10 cellular contexts compared by ENCODE assay signal in the genomic region with DNA sequence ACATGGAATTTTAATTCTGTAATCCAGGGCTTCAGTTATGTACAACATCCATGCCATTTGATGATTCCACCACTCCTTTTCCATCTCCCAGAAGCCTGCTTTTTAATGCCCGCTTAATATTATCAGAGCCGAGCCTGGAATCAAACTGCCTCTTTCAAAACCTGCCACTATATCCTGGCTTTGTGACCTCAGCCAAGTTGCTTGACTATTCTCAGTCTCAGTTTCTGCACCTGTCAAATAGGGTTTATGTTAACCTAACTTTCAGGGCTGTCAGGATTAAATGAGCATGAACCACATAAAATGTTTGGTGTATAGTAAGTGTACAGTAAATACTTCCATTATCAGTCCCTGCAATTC.
A peak's percentile ranks its signal among the peaks of the same experiment; 100 is the strongest.
DNase-seq lines count a peak whose midpoint lies in the region; ATAC-seq and TF ChIP-seq lines count a peak whose summit lies in the region.
"Had no signal": no experiment of that assay in that cellular context is flagged by ENCODE, and none has a peak within 500 bp of the region (broad histone marks: within the 10 kb centered on the region; RNA-seq: fewer than 3 reads in every experiment).

No MANE protein-coding gene starts in this region.

- no peaks in the 10 kb centered on the region for H3K9me3 Mint-ChIP-seq in immature natural killer cell

- H3K4me2 ChIP-seq in PC-3 (ENCODE audit: low read length) (peak overlapping the region; percentile 61), mesendoderm (ENCODE audit: low read length) (no peak overlapping the region)

- H3K9ac ChIP-seq in PC-3 (ENCODE audit: low read length) (peak overlapping the region; percentile 22; the same call in 1 of the 2 replicates), mesendoderm (ENCODE audit: low read length) (no peak overlapping the region)

- peak overlapping the region in 1 of 6 donors; percentile 71 for H3K27ac Mint-ChIP-seq in immature natural killer cell

- no peak overlapping the region for H3K4ac ChIP-seq in mesendoderm (ENCODE audit: low read depth, low read length)

- no TSS peak for BruUV-seq in PC-3 (replicated peaks; lab: Mats Ljungman, UMichigan)

- no peaks in the 10 kb centered on the region for H3K79me2 ChIP-seq in PC-3 (ENCODE audit: low read length)
- H3K79me2 ChIP-seq in mesendoderm (ENCODE audit: control insufficient read depth, insufficient read depth, low read length) = no peaks in the 10 kb centered on the region

- ATAC-seq in GM18873 (IDR thresholded peaks at IDR 0.05; ENCODE audit: low FRiP score, unreplicated experiment) (peak; percentile 42), GM21717 (IDR thresholded peaks at IDR 0.05; ENCODE audit: unreplicated experiment) (peak; percentile 44), PC-3 (no peak), GM18858 (IDR thresholded peaks at IDR 0.05; ENCODE audit: unreplicated experiment) (no peak)

- CTCF ChIA-PET in PC-3 (lab: Charles Lee) = interaction anchor here (0.7 kb wide), 1 partner anchor 281 kb away, joined by 3 read pairs; a partner anchor contains a TSS

- no peaks in the 10 kb centered on the region for H3K9me3 ChIP-seq in PC-3 (ENCODE audit: low read length)

- WGBS in mesendoderm (ENCODE audit: extremely low coverage, insufficient coverage, low lambda C conversion rate) = no CpG with 5 or more reads among the region's 2 CpGs

- H3K36me3 ChIP-seq in PC-3 (ENCODE audit: low read depth, low read length) = no peaks in the 10 kb centered on the region; the same call in 1 of the 2 replicates
- peaks cover 2% of the 10 kb centered on the region for H3K36me3 ChIP-seq in mesendoderm (ENCODE audit: control insufficient read depth, insufficient read depth, low read length)

- no peak overlapping the region for H3K23ac ChIP-seq in mesendoderm (ENCODE audit: low read length)

- H3K79me1 ChIP-seq in mesendoderm (ENCODE audit: low read length) = no peaks in the 10 kb centered on the region

- peaks cover 11% of the 10 kb centered on the region for H3F3A ChIP-seq in PC-3 (ENCODE audit: low read length, unreplicated experiment)

- H3K4me1 ChIP-seq in PC-3 (ENCODE audit: insufficient read depth, low read length) (peaks cover 61% of the 10 kb centered on the region), mesendoderm (ENCODE audit: control insufficient read depth, low read depth, low read length) (peaks cover 5% of the 10 kb centered on the region)

- no peaks in the 10 kb centered on the region for H3K9me2 ChIP-seq in PC-3 (replicated peaks; ENCODE audit: low read length)

- H4K20me1 ChIP-seq in PC-3 (ENCODE audit: low read length) = no peaks in the 10 kb centered on the region

- intact Hi-C loops in PC-3 (cut with micrococcal nuclease) = loop anchor here (5.0 kb wide), 1 partner anchor 279 kb away; a partner anchor contains a TSS

- H3K56ac ChIP-seq in mesendoderm (ENCODE audit: low read length) = no peak overlapping the region

- H3K36me3 Mint-ChIP-seq in immature natural killer cell = peaks cover 0 to 20% (median 9%) of the 10 kb centered on the region in 3 donors

- H4K5ac ChIP-seq in mesendoderm (ENCODE audit: low read length) = no peak overlapping the region

- H3K4me3 Mint-ChIP-seq in immature natural killer cell = no peak overlapping the region

- TF ChIP-seq CTCF in PC-3 (conservative IDR thresholded peaks at IDR 0.05; ENCODE audit: low read depth, low read length) = no peak

- H3K27me3 Mint-ChIP-seq in immature natural killer cell (ENCODE audit: low read depth in 3 of 3) = no peaks in the 10 kb centered on the region

- H2BK5ac ChIP-seq in mesendoderm (ENCODE audit: low read length) = no peak overlapping the region

- no peaks in the 10 kb centered on the region for H3K27me3 ChIP-seq in PC-3 (ENCODE audit: low read length)
- H3K27me3 ChIP-seq in mesendoderm (ENCODE audit: insufficient read depth, low read length, poor library complexity) = no peaks in the 10 kb centered on the region

- no peak for DNase-seq in PC-3
- no peak for DNase-seq in mesendoderm
- no peak for DNase-seq in NCI-H2081 (lab: John Stamatoyannopoulos, UW)
- DNase-seq in ecto neural progenitor cell (ENCODE audit: low spot score) = no peak
- DNase-seq in immature natural killer cell = no peak
- DNase-seq: NCI-H1436 had no signal

- no peak overlapping the region for H2AFZ ChIP-seq in PC-3 (ENCODE audit: low read length)

- H3K4me3 ChIP-seq in PC-3 (ENCODE audit: low read length) = no peak overlapping the region
- H3K4me3 ChIP-seq in mesendoderm (ENCODE audit: low read length) = no peak overlapping the region

- H3K4me1 Mint-ChIP-seq in immature natural killer cell = peaks cover 42 to 60% of the 10 kb centered on the region in 2 donors

- no peak overlapping the region for H4K8ac ChIP-seq in mesendoderm (ENCODE audit: low read depth, low read length)

- POLR2A ChIA-PET in PC-3 (lab: Charles Lee; ENCODE audit: unreplicated experiment) = no interaction called here

- no peak overlapping the region for H2BK120ac ChIP-seq in mesendoderm (ENCODE audit: low read depth, low read length)

- H3K27ac ChIP-seq in PC-3 (ENCODE audit: low read length) = peak overlapping the region; percentile 82
- peak overlapping the region; percentile 33 for H3K27ac ChIP-seq in mesendoderm (ENCODE audit: low read depth, low read length)
- H3K27ac ChIP-seq: HL-60 had no signal

- no peak overlapping the region for H2AK5ac ChIP-seq in mesendoderm (ENCODE audit: low read length)

- H2BK15ac ChIP-seq in mesendoderm (replicated peaks; ENCODE audit: low read depth) = no peak overlapping the region

- no peak overlapping the region for H3K18ac ChIP-seq in mesendoderm (ENCODE audit: low read length)

Comparison
In these comparisons a context has a peak if more than half of its experiments do, and no peak if none do; other contexts are left out.
1. ATAC-seq: peak in GM18873 (single experiment) and GM21717 (single experiment); none in PC-3 (single experiment) and GM18858 (single experiment).